Comparison of ENCODE assay signal across 8 cellular contexts in the genomic region with DNA sequence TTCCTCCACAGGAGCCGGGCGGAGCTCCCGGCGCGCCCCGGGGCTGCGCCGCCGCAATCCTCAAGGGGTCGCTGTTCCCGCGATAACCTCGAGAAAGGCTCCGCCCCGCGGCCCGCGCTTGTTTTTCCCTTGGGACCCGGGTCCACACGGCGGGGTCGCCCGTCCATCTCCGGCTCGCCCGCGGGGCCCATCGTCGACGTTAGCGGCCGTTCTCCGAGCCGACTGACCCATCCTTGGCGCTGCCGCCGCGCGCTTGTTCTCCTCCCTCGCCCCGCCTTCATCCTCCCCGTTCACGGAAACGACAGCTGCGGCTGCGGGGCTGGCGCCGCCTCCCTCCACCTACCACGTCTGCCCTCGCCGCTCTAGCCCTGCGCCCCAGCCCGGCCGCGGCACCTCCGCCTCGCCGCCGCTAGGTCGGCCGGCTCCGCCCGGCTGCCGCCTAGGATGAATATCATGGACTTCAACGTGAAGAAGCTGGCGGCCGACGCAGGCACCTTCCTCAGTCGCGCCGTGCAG. TPM values are rescaled to one million over a fixed set of nuclear protein-coding genes. Genes with fewer than 3 reads are reported as not detected.
DNase-seq lines count a peak whose midpoint lies in the region; ATAC-seq and TF ChIP-seq lines count a peak whose summit lies in the region.

A gene (plus strand): TSS at position 121 of the 516 bp plus-strand sequence. CDS start 324 bp downstream, at position 445.

- peak within 1 kb of the TSS; percentile 80 for H3K27ac ChIP-seq in SU-DHL-6 (ENCODE audit: low read depth, low read length)
- peak within 1 kb of the TSS; percentile 93 for H3K27ac ChIP-seq in parathyroid adenoma
- peak within 1 kb of the TSS; percentile 98 to 99 for H3K27ac ChIP-seq in tibial artery

- peaks cover 25% of the 10 kb centered on the region for H3K4me1 Mint-ChIP-seq in activated naive CD8-positive, alpha-beta T cell treated with anti-CD3 and anti-CD28 coated beads, Interleukin-2, amount 10 ng/mL, durations not matched to agents 7 days and 5 days

- ATAC-seq in HG02759 (IDR thresholded peaks at IDR 0.05; ENCODE audit: unreplicated experiment) = peak; percentile 88
- peak; percentile 92 for ATAC-seq in activated naive CD8-positive, alpha-beta T cell treated with anti-CD3 and anti-CD28 coated beads, Interleukin-2, amount 10 ng/mL, durations not matched to agents 7 days and 5 days (ENCODE audit: low read depth)
- ATAC-seq in Right ventricle myocardium inferior = peak; percentile 96

- intact Hi-C loops in Right ventricle myocardium inferior (cut with DNase I) (loop anchor here (10.0 kb wide), 2 partner anchors 200 to 310 kb away; a partner anchor contains a TSS), tibial artery (cut with DNase I; ENCODE audit: low total_unique reads) (no loop called here)

- H2AFZ ChIP-seq in SU-DHL-6 (ENCODE audit: low read depth, low read length, severe bottlenecking) = peak within 1 kb of the TSS; percentile 83
- peak within 1 kb of the TSS; percentile 95 for H2AFZ ChIP-seq in parathyroid adenoma

- no peaks in the 10 kb centered on the region for H3K9me2 ChIP-seq in SU-DHL-6 (replicated peaks; ENCODE audit: insufficient read depth, low read length)

- H3K36me3 ChIP-seq in SU-DHL-6 (ENCODE audit: low read length) (0 out of 2 replicates have a peak, but pooled peaks cover 5% of the 10 kb centered on the region), parathyroid adenoma (ENCODE audit: control insufficient read depth, insufficient read depth, low read length) (no peaks in the 10 kb centered on the region), tibial artery (no peaks in the 10 kb centered on the region)

- H3K27me3 Mint-ChIP-seq in activated naive CD8-positive, alpha-beta T cell treated with anti-CD3 and anti-CD28 coated beads, Interleukin-2, amount 10 ng/mL, durations not matched to agents 7 days and 5 days = no peaks in the 10 kb centered on the region

- peak; percentile 89 for DNase-seq in NCI-H1105 treated with DMSO at 0.1 percent for 48 hours (lab: John Stamatoyannopoulos, UW)
- peak; percentile 93 for DNase-seq in activated naive CD8-positive, alpha-beta T cell treated with anti-CD3 and anti-CD28 coated beads, Interleukin-2, amount 10 ng/mL, durations not matched to agents 7 days and 5 days
- peak; percentile 95 for DNase-seq in Right ventricle myocardium inferior (ENCODE audit: missing footprints)
- DNase-seq in tibial artery = peak; percentile 83 to 91

- POLR2A ChIA-PET in activated naive CD8-positive, alpha-beta T cell treated with anti-CD3 and anti-CD28 coated beads, Interleukin-2, amount 10 ng/mL, durations not matched to agents 7 days and 5 days (lab: Charles Lee) = interaction anchor here (0.9 to 2.8 kb wide), 18 partner anchors 10 to 1428 kb away, joined by 3 to 32 read pairs (median 4); a partner anchor contains a TSS

- H3K4me3 ChIP-seq in GM12875 (ENCODE audit: low read depth, low read length) (peak within 1 kb of the TSS; percentile 94), SU-DHL-6 (ENCODE audit: insufficient read depth, low read length, poor library complexity, severe bottlenecking) (peak within 1 kb of the TSS; percentile 76), parathyroid adenoma (ENCODE audit: low read depth, low read length) (peak within 1 kb of the TSS; percentile 74), tibial artery (peak within 1 kb of the TSS; percentile 85 to 91)

- H3K27me3 ChIP-seq in SU-DHL-6 (ENCODE audit: low read length) (no peaks in the 10 kb centered on the region), parathyroid adenoma (ENCODE audit: control insufficient read depth, insufficient read depth, low read length) (no peaks in the 10 kb centered on the region), tibial artery (no peaks in the 10 kb centered on the region)

- H3K4me2 ChIP-seq in SU-DHL-6 (ENCODE audit: low read depth, low read length, poor library complexity, severe bottlenecking) (peak within 1 kb of the TSS; percentile 88), parathyroid adenoma (ENCODE audit: low read length) (peak within 1 kb of the TSS; percentile 88)

- H3K9me3 ChIP-seq in SU-DHL-6 (ENCODE audit: insufficient read depth, low read length) = no peaks in the 10 kb centered on the region
- no peaks in the 10 kb centered on the region for H3K9me3 ChIP-seq in parathyroid adenoma (ENCODE audit: control insufficient read depth, low read length)
- H3K9me3 ChIP-seq in tibial artery = no peaks in the 10 kb centered on the region

- H3K4me1 ChIP-seq in parathyroid adenoma = peaks cover 4% of the 10 kb centered on the region
- H3K4me1 ChIP-seq in tibial artery = peaks cover 0 to 40% (median 12%) of the 10 kb centered on the region in 4 donors

- H3K79me2 ChIP-seq in SU-DHL-6 (ENCODE audit: insufficient read depth, low read length) = peaks cover 47% of the 10 kb centered on the region
- H3K79me2 ChIP-seq in parathyroid adenoma = peaks cover 10% of the 10 kb centered on the region

- TF ChIP-seq CTCF in GM12875 (IDR thresholded peaks at IDR 0.05; ENCODE audit: borderline replicate concordance, insufficient read depth, low read depth, low read length) = peak; percentile 92
- peak; percentile 78 for TF ChIP-seq CTCF in SU-DHL-6 (IDR thresholded peaks at IDR 0.05; ENCODE audit: insufficient read depth, low read length, poor library complexity, severe bottlenecking)
- peak; percentile 85 for TF ChIP-seq CTCF in parathyroid adenoma (IDR thresholded peaks at IDR 0.05)
- TF ChIP-seq CTCF in tibial artery (IDR thresholded peaks at IDR 0.05) = peak; percentile 90 to 91

- peak within 1 kb of the TSS; percentile 66 for H3K9ac ChIP-seq in SU-DHL-6 (ENCODE audit: low read length)
- H3K9ac ChIP-seq in parathyroid adenoma = peak within 1 kb of the TSS; percentile 87

- H3K9me3 Mint-ChIP-seq in activated naive CD8-positive, alpha-beta T cell treated with anti-CD3 and anti-CD28 coated beads, Interleukin-2, amount 10 ng/mL, durations not matched to agents 7 days and 5 days = no peaks in the 10 kb centered on the region

- H4K20me1 ChIP-seq in SU-DHL-6 (ENCODE audit: low read depth, low read length) = no peaks in the 10 kb centered on the region; the same call in 1 of the 2 replicates

- H3K4me3 Mint-ChIP-seq in activated naive CD8-positive, alpha-beta T cell treated with anti-CD3 and anti-CD28 coated beads, Interleukin-2, amount 10 ng/mL, durations not matched to agents 7 days and 5 days = peak within 1 kb of the TSS; percentile 96

- H3K27ac Mint-ChIP-seq in activated naive CD8-positive, alpha-beta T cell treated with anti-CD3 and anti-CD28 coated beads, Interleukin-2, amount 10 ng/mL, durations not matched to agents 7 days and 5 days = peak within 1 kb of the TSS; percentile 97

- peaks cover 4% of the 10 kb centered on the region; the same call in 1 of the 2 replicates for H3F3A ChIP-seq in SU-DHL-6 (ENCODE audit: insufficient read depth)

- H3K36me3 Mint-ChIP-seq in activated naive CD8-positive, alpha-beta T cell treated with anti-CD3 and anti-CD28 coated beads, Interleukin-2, amount 10 ng/mL, durations not matched to agents 7 days and 5 days = peaks cover 4% of the 10 kb centered on the region

RNA-seq across cellular contexts. Expression of the gene that starts here (rescaled TPM):
- 10 to 100 TPM; 62.4 to 71.0 TPM for total RNA-seq in activated naive CD8-positive, alpha-beta T cell treated with anti-CD3 and anti-CD28 coated beads, Interleukin-2, amount 10 ng/mL, durations not matched to agents 7 days and 5 days
- total RNA-seq in Right ventricle myocardium inferior = 132 TPM

Comparison
In these comparisons a context has a peak if more than half of its experiments do, and no peak if none do; other contexts are left out.
1. Peak in every context shown above with its lines: DNase-seq, ATAC-seq, H3K4me3 ChIP-seq and H3K27ac ChIP-seq.